ENCODE assay signal across 11 cellular contexts in the genomic region with DNA sequence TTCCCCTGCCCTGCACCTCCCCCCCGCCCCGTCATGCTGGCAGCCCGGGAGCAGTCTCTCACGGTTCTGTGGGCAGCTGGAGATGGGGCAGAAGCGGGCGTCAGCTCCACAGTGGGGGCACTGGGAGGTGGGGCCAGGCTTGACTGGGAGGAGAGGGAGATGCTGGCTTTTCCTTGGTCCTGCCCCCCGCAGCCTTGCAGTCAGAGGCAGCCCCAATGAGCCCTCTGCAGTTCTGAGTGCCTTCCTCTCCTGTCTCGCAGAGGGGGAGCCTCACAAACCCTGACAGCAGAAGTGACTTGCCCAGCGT. TPM values are rescaled to one million over a fixed set of nuclear protein-coding genes. Genes with fewer than 3 reads are reported as not detected.
DNase-seq lines count a peak whose midpoint lies in the region; ATAC-seq and TF ChIP-seq lines count a peak whose summit lies in the region.
"Had no signal": no experiment of that assay in that cellular context is flagged by ENCODE, and none has a peak within 500 bp of the region (broad histone marks: within the 10 kb centered on the region; RNA-seq: fewer than 3 reads in every experiment).

No MANE protein-coding gene starts in this region.

- peak overlapping the region; percentile 70 for H3K4me2 ChIP-seq in PC-9

- CTCF ChIA-PET in PC-9 (lab: Charles Lee): no interaction called here

- H3K4me1 ChIP-seq in PC-9 (replicated peaks; ENCODE audit: insufficient read depth) (peaks cover 53% of the 10 kb centered on the region), esophagus (ENCODE audit: control insufficient read depth in 2 of 2, insufficient read depth in 2 of 2, low read length in 1 of 2) (peaks cover 13 to 43% of the 10 kb centered on the region in 2 donors), mucosa of stomach (ENCODE audit: control insufficient read depth, insufficient read depth, low read length) (peaks cover 64% of the 10 kb centered on the region), thyroid gland (peaks cover 48 to 71% of the 10 kb centered on the region in 2 donors)

- peak overlapping the region; percentile 22 for H3K9ac ChIP-seq in mucosa of stomach (ENCODE audit: low read length)

- H3K4me3 ChIP-seq in PC-9 (no peak overlapping the region; the same call in 1 of the 2 replicates), esophagus (ENCODE audit: low read depth in 1 of 2, low read length in 2 of 2) (no peak overlapping the region), mucosa of stomach (ENCODE audit: low read length) (no peak overlapping the region), thyroid gland (replicated peaks in 1 of 3) (no peak overlapping the region)

- no peak overlapping the region for H3K4me3 Mint-ChIP-seq in T-helper 17 cell
- H3K4me3 Mint-ChIP-seq: activated T-cell treated with anti-CD3 and anti-CD28 coated beads, Interleukin-2, amount 50 U/mL, for 4 hours had no signal

- peaks cover 66% of the 10 kb centered on the region for H3K79me2 ChIP-seq in PC-9 (ENCODE audit: low read depth)

- H3K36me3 ChIP-seq in PC-9 (ENCODE audit: low read depth) (no peaks in the 10 kb centered on the region), esophagus (ENCODE audit: control insufficient read depth in 2 of 2, insufficient read depth in 2 of 2, low read length in 1 of 2) (peaks cover 0 to 8% of the 10 kb centered on the region in 2 donors), mucosa of stomach (ENCODE audit: control insufficient read depth, insufficient read depth, low read length) (no peaks in the 10 kb centered on the region), thyroid gland (no peaks in the 10 kb centered on the region)

- WGBS in esophagus, 2 donors: 53 to 59% methylated on average over 9 of the region's 9 CpGs
- WGBS in thyroid gland, 2 donors: 68 to 86% methylated on average over 2 of the region's 9 CpGs

- no peak for TF ChIP-seq POLR2A in thyroid gland (IDR thresholded peaks at IDR 0.05)

- no peak overlapping the region for H2AFZ ChIP-seq in PC-9

- no peaks in the 10 kb centered on the region for H3K9me2 ChIP-seq in PC-9 (ENCODE audit: insufficient read depth)

- TF ChIP-seq CTCF in PC-9 (conservative IDR thresholded peaks at IDR 0.05) (no peak), thyroid gland (IDR thresholded peaks at IDR 0.05) (no peak)

- no peaks in the 10 kb centered on the region for H4K20me1 ChIP-seq in PC-9 (ENCODE audit: insufficient read depth)

- POLR2A ChIA-PET in PC-9 (lab: Charles Lee; ENCODE audit: unreplicated experiment): interaction anchor here (0.6 kb wide), 1 partner anchor 58 kb away, joined by 4 read pairs; no protein-coding TSS in a partner anchor

- BruUV-seq in PC-9 (replicated peaks; lab: Mats Ljungman, UMichigan): TSS peak; percentile 77

- DNase-seq in PC-9 (no peak), thyroid gland (peak; percentile 69 to 81), T-helper 17 cell (no peak)
- DNase-seq: activated T-cell treated with anti-CD3 and anti-CD28 coated beads, Interleukin-2, amount 50 U/mL, for 4 hours; DMS53; NCI-H1092 treated with DMSO at 0.1 percent for 48 hours had no signal

- H3K9me3 ChIP-seq in PC-9 (ENCODE audit: insufficient read depth, low read depth) (no peaks in the 10 kb centered on the region), esophagus (ENCODE audit: control insufficient read depth in 2 of 2, insufficient read depth in 1 of 2, low read depth in 1 of 2, low read length in 1 of 2) (no peaks in the 10 kb centered on the region), mucosa of stomach (ENCODE audit: control insufficient read depth, low read length) (no peaks in the 10 kb centered on the region), thyroid gland (no peaks in the 10 kb centered on the region), T-helper 17 cell (ENCODE audit: control insufficient read depth, low read length, poor library complexity, severe bottlenecking) (no peaks in the 10 kb centered on the region)

- no peak overlapping the region for H3K27ac Mint-ChIP-seq in T-helper 17 cell

- H3K27me3 ChIP-seq in PC-9 (ENCODE audit: insufficient read depth, low read depth) (no peaks in the 10 kb centered on the region), esophagus (ENCODE audit: control insufficient read depth in 1 of 2, insufficient read depth in 2 of 2, low read length in 2 of 2) (no peaks in the 10 kb centered on the region), mucosa of stomach (ENCODE audit: control insufficient read depth, insufficient read depth, low read length) (no peaks in the 10 kb centered on the region), thyroid gland (no peaks in the 10 kb centered on the region)

- H3K27ac ChIP-seq in PC-9 (peak overlapping the region; percentile 95), esophagus (ENCODE audit: low read depth in 2 of 2, low read length in 1 of 2) (peak overlapping the region; percentile 80 to 95), thyroid gland (peak overlapping the region; percentile 79 to 90 (median 89))

- ATAC-seq in GM21367 (IDR thresholded peaks at IDR 0.05; ENCODE audit: unreplicated experiment): no peak
- no peak for ATAC-seq in GM18502 (IDR thresholded peaks at IDR 0.05; ENCODE audit: poor library complexity, unreplicated experiment)
- ATAC-seq in T-helper 17 cell: no peak
- ATAC-seq in HG03280 (IDR thresholded peaks at IDR 0.05; ENCODE audit: unreplicated experiment): no peak
- ATAC-seq: activated T-cell treated with anti-CD3 and anti-CD28 coated beads, Interleukin-2, amount 50 U/mL, for 4 hours had no signal

- H3F3A ChIP-seq in PC-9 (ENCODE audit: insufficient read depth, low read depth): peaks cover 42% of the 10 kb centered on the region

- H3K36me3 Mint-ChIP-seq in T-helper 17 cell (ENCODE audit: low read depth): peaks cover 2% of the 10 kb centered on the region

- peaks cover 32% of the 10 kb centered on the region for H3K27me3 Mint-ChIP-seq in T-helper 17 cell

- H3K4me1 Mint-ChIP-seq in T-helper 17 cell: no peaks in the 10 kb centered on the region

- intact Hi-C loops in PC-9 (cut with micrococcal nuclease; ENCODE audit: unreplicated experiment) (no loop called here), thyroid gland (cut with DNase I) (no loop called here)

RNA-seq across cellular contexts. Expression of a gene that starts 21.7 kb away (rescaled TPM):
- total RNA-seq in PC-9 (2021) (21.6 and 25.4 TPM in 2 replicates), thyroid gland (10 to 100 TPM; 32.2 to 64.5 (median 51.4) TPM), T-helper 17 cell (under 1 TPM in 1 of 2 donors, not detected in 1; 0.35 TPM)
- polyA plus RNA-seq in esophagus: 10 to 100 TPM; 39.1 to 64.4 TPM

Comparison
In these comparisons a context has a peak if more than half of its experiments do, and no peak if none do; other contexts are left out.
1. DNase-seq: peak in thyroid gland (2 of 2); none in PC-9 (0 of 2) and T-helper 17 cell (0 of 3).
2. RNA of a gene that starts 21.7 kb away (total RNA-seq): 32.2 to 64.5 TPM in thyroid gland and 21.6 to 25.4 TPM in PC-9; 0.35 TPM in T-helper 17 cell; every median in the first group is over 10 times any median in the second.
3. Peak in every context shown above with its lines, with median percentiles within 50 percentile points of each other: H3K27ac ChIP-seq.